22 cellular contexts compared by ENCODE assay signal in genomic region chr9:100811643-100812042, GRCh38.
DNase-seq lines count a peak whose midpoint lies in the region; ATAC-seq, FAIRE-seq and TF ChIP-seq lines count a peak whose summit lies in the region.
"Had no signal": no experiment of that assay in that cellular context is flagged by ENCODE, and none has a peak within 500 bp of the region (broad histone marks: within the 10 kb centered on the region; RNA-seq: fewer than 3 reads in every experiment).

No MANE protein-coding gene starts in this region.

- H4K20me1 ChIP-seq in HepG2 (ENCODE audit: insufficient read depth, low read length) (no peaks in the 10 kb centered on the region), K562 (replicated peaks; ENCODE audit: control insufficient read depth, insufficient read depth, low read length) (no peaks in the 10 kb centered on the region)
- H4K20me1 ChIP-seq: BLaER1 treated with 17β-estradiol and CSF1 and Interleukin-3, amounts not matched to agents 10 nM and 100 nM had no signal

- 39% methylated on average over 3 of the region's 3 CpGs for WGBS in HepG2 (ENCODE audit: low lambda C conversion rate)
- 44% methylated on average over 2 of the region's 3 CpGs for WGBS in right lobe of liver (ENCODE audit: insufficient coverage, low coverage, low lambda C conversion rate, missing lambda C conversion rate)
- WGBS in K562 (ENCODE audit: insufficient coverage, low coverage, missing lambda C conversion rate), result 0% methylated on average over 3 of the region's 3 CpGs

- H3K9ac ChIP-seq in HepG2 (ENCODE audit: insufficient read depth, low read depth, low read length) (no peak overlapping the region), K562 (ENCODE audit: insufficient read depth in 1 of 2, low read depth in 2 of 2, low read length in 2 of 2) (no peak overlapping the region)
- H3K9ac ChIP-seq: BLaER1 treated with 17β-estradiol and CSF1 and Interleukin-3, amounts not matched to agents 10 nM and 100 nM had no signal

- CTCF ChIA-PET in HepG2 (lab: Yijun Ruan, JAX; ENCODE audit: low intra/inter-chr PET ratio, low total read pairs) (no interaction called here), K562 (lab: Yijun Ruan, JAX; ENCODE audit: low intra/inter-chr PET ratio) (no interaction called here)

- TF ChIP-seq POLR2A in HepG2 (IDR thresholded peaks at IDR 0.05; ENCODE audit: insufficient read depth in 1 of 2, low read depth in 2 of 2, low read length in 2 of 2), result no peak
- TF ChIP-seq POLR2A in right lobe of liver (IDR thresholded peaks at IDR 0.05), result no peak
- TF ChIP-seq POLR2A in K562 (conservative IDR thresholded peaks at IDR 0.05), result no peak

- no peak for TF ChIP-seq CTCF in HepG2 (CRISPR knock-in tag; IDR thresholded peaks at IDR 0.05)
- no peak for TF ChIP-seq CTCF in right lobe of liver (IDR thresholded peaks at IDR 0.05)
- no peak for TF ChIP-seq CTCF in K562 (IDR thresholded peaks at IDR 0.05 in 2 of 3, conservative IDR thresholded peaks at IDR 0.05 in 1 of 3; ENCODE audit: insufficient read depth in 2 of 3, low read depth in 1 of 3, low read length in 3 of 3)
- no peak for TF ChIP-seq CTCF in upper lobe of right lung (IDR thresholded peaks at IDR 0.05)
- TF ChIP-seq CTCF in osteocyte (IDR thresholded peaks at IDR 0.05), result no peak

- intact Hi-C loops in HepG2 (cut with micrococcal nuclease; ENCODE audit: unreplicated experiment) (no loop called here), right lobe of liver (cut with DNase I) (no loop called here), K562 (cut with micrococcal nuclease) (no loop called here), upper lobe of right lung (cut with DNase I) (no loop called here)

- no peaks in the 10 kb centered on the region for H3K27me3 Mint-ChIP-seq in osteocyte (ENCODE audit: unreplicated experiment)
- H3K27me3 Mint-ChIP-seq: B cell; CD4-positive, alpha-beta T cell had no signal

- DNase-seq in HepG2 (ENCODE audit: low spot score), result no peak
- DNase-seq in right lobe of liver, result no peak
- no peak for DNase-seq in K562 (ENCODE audit: extremely low read depth in 1 of 4, low spot score in 3 of 4)
- no peak for DNase-seq in upper lobe of right lung
- no peak for DNase-seq in retina
- DNase-seq in osteocyte (ENCODE audit: extremely low spot score, unreplicated experiment), result no peak
- DNase-seq: AML-193; Caco-2; Calu3; CD4-positive, alpha-beta T cell; CD8-positive, alpha-beta T cell; DMS79 treated with DMSO at 0.1 percent for 48 hours; GF-D8 had no signal

- H2AFZ ChIP-seq in HepG2 (ENCODE audit: low read length) (no peak overlapping the region), K562 (ENCODE audit: low read depth, low read length) (no peak overlapping the region)

- FAIRE-seq in HepG2 (lab: Jason Lieb, UNC), result no peak
- no peak for FAIRE-seq in K562 (lab: Jason Lieb, UNC)
- FAIRE-seq: A549, D721Med, G401.6, GM12891, GM19239 had no signal

- BruUV-seq in HepG2 (replicated peaks; lab: Mats Ljungman, UMichigan) (no TSS peak), K562 (replicated peaks; lab: Mats Ljungman, UMichigan) (no TSS peak)

- H3K4me3 ChIP-seq in HepG2 (replicated peaks in 1 of 3; ENCODE audit: insufficient read depth in 1 of 3, low read depth in 2 of 3, low read length in 3 of 3) (no peak overlapping the region), right lobe of liver (no peak overlapping the region), K562 (no peak overlapping the region), upper lobe of right lung (no peak overlapping the region)
- H3K4me3 ChIP-seq: A549; BLaER1 treated with 17β-estradiol and CSF1 and Interleukin-3, amounts not matched to agents 10 nM and 100 nM had no signal

- no peaks in the 10 kb centered on the region for H3K4me1 ChIP-seq in HepG2 (ENCODE audit: insufficient read depth, low read length)
- no peaks in the 10 kb centered on the region for H3K4me1 ChIP-seq in right lobe of liver
- H3K4me1 ChIP-seq in K562 (replicated peaks in 1 of 2; ENCODE audit: control insufficient read depth in 2 of 2, insufficient read depth in 2 of 2, low read length in 2 of 2), result no peaks in the 10 kb centered on the region
- no peaks in the 10 kb centered on the region for H3K4me1 ChIP-seq in upper lobe of right lung
- H3K4me1 ChIP-seq: A549; BLaER1 treated with 17β-estradiol and CSF1 and Interleukin-3, amounts not matched to agents 10 nM and 100 nM; Caco-2 had no signal

- H3K4me2 ChIP-seq in HepG2 (ENCODE audit: low read depth, low read length) (no peak overlapping the region), K562 (ENCODE audit: insufficient read depth, low read length) (no peak overlapping the region)
- H3K4me2 ChIP-seq: A549; BLaER1 treated with 17β-estradiol and CSF1 and Interleukin-3, amounts not matched to agents 10 nM and 100 nM had no signal

- H3K4me3 Mint-ChIP-seq in osteocyte (ENCODE audit: unreplicated experiment), result no peak overlapping the region
- H3K4me3 Mint-ChIP-seq: B cell; CD4-positive, alpha-beta T cell; CD8-positive, alpha-beta T cell had no signal

- in situ Hi-C loops in HepG2 (cut with HindIII; ENCODE audit: extremely low pct_ligation_motif_present, low pct_unique_long_range_greater_than_20kb), result no loop called here
- in situ Hi-C loops in K562 (cut with MboI), result no loop called here

- no peaks in the 10 kb centered on the region for H3K36me3 Mint-ChIP-seq in osteocyte (ENCODE audit: unreplicated experiment)
- H3K36me3 Mint-ChIP-seq: CD8-positive, alpha-beta T cell had no signal

- H3K4me1 Mint-ChIP-seq in osteocyte (ENCODE audit: unreplicated experiment), result no peaks in the 10 kb centered on the region
- H3K4me1 Mint-ChIP-seq: B cell had no signal

- peaks cover 2% of the 10 kb centered on the region for H3K9me1 ChIP-seq in K562 (ENCODE audit: control insufficient read depth, insufficient read depth, low read length)

- POLR2A ChIA-PET in HepG2 (lab: Yijun Ruan, JAX), result no interaction called here
- POLR2A ChIA-PET in K562 (lab: Yijun Ruan, JAX), result no interaction called here

- ATAC-seq in HepG2, result no peak
- ATAC-seq in right lobe of liver, result no peak
- no peak for ATAC-seq in K562
- ATAC-seq in upper lobe of right lung, result peak; percentile 53
- ATAC-seq: A549; CD8-positive, alpha-beta T cell had no signal

- H3K27ac ChIP-seq in HepG2 (ENCODE audit: extremely low read length, insufficient read depth, low read length), result no peak overlapping the region
- H3K27ac ChIP-seq in right lobe of liver, result no peak overlapping the region
- H3K27ac ChIP-seq in K562 (ENCODE audit: extremely low read depth, low read depth, low read length), result no peak overlapping the region
- no peak overlapping the region for H3K27ac ChIP-seq in upper lobe of right lung
- H3K27ac ChIP-seq: 22Rv1; A549; BLaER1 treated with 17β-estradiol and CSF1 and Interleukin-3, amounts not matched to agents 10 nM and 100 nM; C4-2B had no signal

- TF ChIP-seq EP300 in HepG2 (IDR thresholded peaks at IDR 0.05; ENCODE audit: low read depth in 2 of 2, low read length in 2 of 2) (no peak), HepG2 (CRISPR knock-in tag; IDR thresholded peaks at IDR 0.05; ENCODE audit: borderline replicate concordance) (no peak), K562 (IDR thresholded peaks at IDR 0.05; ENCODE audit: low read length) (no peak)

- H3K9me3 ChIP-seq in HepG2 (ENCODE audit: low read length) (peaks cover 10% of the 10 kb centered on the region; the same call in 1 of the 2 replicates), right lobe of liver (no peaks in the 10 kb centered on the region), K562 (replicated peaks; ENCODE audit: control insufficient read depth, insufficient read depth, low read depth, low read length) (no peaks in the 10 kb centered on the region), upper lobe of right lung (no peaks in the 10 kb centered on the region)
- H3K9me3 ChIP-seq: A549, Caco-2 had no signal

- no peaks in the 10 kb centered on the region for H3K79me2 ChIP-seq in HepG2 (ENCODE audit: insufficient read depth, low read length)
- H3K79me2 ChIP-seq in K562 (ENCODE audit: control insufficient read depth, insufficient read depth, low read length), result no peaks in the 10 kb centered on the region

- H3K36me3 ChIP-seq in HepG2 (replicated peaks in 1 of 2; ENCODE audit: control insufficient read depth in 1 of 2, insufficient read depth in 2 of 2, low read length in 2 of 2), result no peaks in the 10 kb centered on the region
- no peaks in the 10 kb centered on the region for H3K36me3 ChIP-seq in right lobe of liver
- no peaks in the 10 kb centered on the region for H3K36me3 ChIP-seq in K562 (ENCODE audit: control insufficient read depth, insufficient read depth, low read length)
- H3K36me3 ChIP-seq in upper lobe of right lung, result no peaks in the 10 kb centered on the region
- H3K36me3 ChIP-seq: BLaER1 treated with 17β-estradiol and CSF1 and Interleukin-3, amounts not matched to agents 10 nM and 100 nM had no signal

- H3K27ac Mint-ChIP-seq in osteocyte (ENCODE audit: unreplicated experiment), result no peak overlapping the region
- H3K27ac Mint-ChIP-seq: B cell; CD4-positive, alpha-beta T cell; CD8-positive, alpha-beta T cell had no signal

- no peak for TF ChIP-seq RAD21 in HepG2 (CRISPR knock-in tag; IDR thresholded peaks at IDR 0.05)
- no peak for TF ChIP-seq RAD21 in K562 (CRISPR knock-in tag; conservative IDR thresholded peaks at IDR 0.05 in 1 of 2, IDR thresholded peaks at IDR 0.05 in 1 of 2)

- no peaks in the 10 kb centered on the region for H3K27me3 ChIP-seq in HepG2 (ENCODE audit: control insufficient read depth in 1 of 2, insufficient read depth in 2 of 2, low read length in 2 of 2)
- H3K27me3 ChIP-seq in right lobe of liver, result no peaks in the 10 kb centered on the region
- no peaks in the 10 kb centered on the region for H3K27me3 ChIP-seq in K562 (ENCODE audit: control insufficient read depth in 2 of 2, insufficient read depth in 2 of 2, low read length in 2 of 2)
- no peaks in the 10 kb centered on the region for H3K27me3 ChIP-seq in upper lobe of right lung
- H3K27me3 ChIP-seq: BLaER1 treated with 17β-estradiol and CSF1 and Interleukin-3, amounts not matched to agents 10 nM and 100 nM had no signal

- peaks cover 3% of the 10 kb centered on the region for H3K9me3 Mint-ChIP-seq in osteocyte (ENCODE audit: unreplicated experiment)

TF ChIP-seq in HepG2, 621 proteins besides CTCF, POLR2A, EP300 and RAD21:
- TF ChIP-seq RELA (CRISPR knock-in tag; IDR thresholded peaks at IDR 0.05) (no peak), ZBTB7B (CRISPR knock-in tag; IDR thresholded peaks at IDR 0.05) (no peak), ZFP90 (CRISPR knock-in tag; IDR thresholded peaks at IDR 0.05; ENCODE audit: borderline replicate concordance) (no peak), CEBPB (IDR thresholded peaks at IDR 0.05; ENCODE audit: borderline replicate concordance, low read depth, low read length) (peak; percentile 57)

TF ChIP-seq in K562, 482 proteins besides CTCF, POLR2A, EP300 and RAD21 (continues in another document):
- no peak for TF ChIP-seq NR0B1 (IDR thresholded peaks at IDR 0.05; ENCODE audit: partially characterized antibody)

Comparison
In these comparisons a context has a peak if more than half of its experiments do, and no peak if none do; other contexts are left out.
1. Of the 241 proteins assayed by ChIP-seq in both HepG2 and K562: peak only in HepG2: none; only in K562: none; in both: CEBPB; in neither: 239; mixed calls (peak in some experiments, not most) for 1.